Comparison of ENCODE assay signal across 19 cellular contexts in genomic region chr10:5560142-5560843, GRCh38. TPM values are rescaled to one million over a fixed set of nuclear protein-coding genes. Genes with fewer than 3 reads are reported as not detected.
DNase-seq lines count a peak whose midpoint lies in the region; ATAC-seq, FAIRE-seq and TF ChIP-seq lines count a peak whose summit lies in the region.
"Had no signal": no experiment of that assay in that cellular context is flagged by ENCODE, and none has a peak within 500 bp of the region (broad histone marks: within the 10 kb centered on the region; RNA-seq: fewer than 3 reads in every experiment).

No MANE protein-coding gene starts in this region.

- peak; percentile 75 for FAIRE-seq in endothelial cell of umbilical vein (lab: Jason Lieb, UNC)
- FAIRE-seq: D721Med had no signal

- peaks cover 0 to 6% (median 2%) of the 10 kb centered on the region in 11 donors for H3K9me3 Mint-ChIP-seq in naive thymus-derived CD4-positive, alpha-beta T cell
- H3K9me3 Mint-ChIP-seq: activated CD4-positive, alpha-beta memory T cell treated with anti-CD3 and anti-CD28 coated beads, Interleukin-2, amount 10 ng/mL, durations not matched to agents 7 days and 5 days; central memory CD8-positive, alpha-beta T cell; memory B cell had no signal

- H3K9ac ChIP-seq in endothelial cell of umbilical vein (replicated peaks; ENCODE audit: extremely low read depth, insufficient read depth, low read length) = no peak overlapping the region

- H3K36me3 ChIP-seq in endothelial cell of umbilical vein (ENCODE audit: control insufficient read depth in 2 of 2, extremely low read depth in 1 of 2, insufficient read depth in 2 of 2, low read length in 2 of 2) (no peaks in the 10 kb centered on the region), aorta (ENCODE audit: control insufficient read depth in 1 of 2, insufficient read depth in 2 of 2, low read length in 1 of 2) (no peaks in the 10 kb centered on the region)
- no peaks in the 10 kb centered on the region for H3K36me3 ChIP-seq in naive thymus-derived CD4-positive, alpha-beta T cell (ENCODE audit: control insufficient read depth in 2 of 3, insufficient read depth in 3 of 3, low read length in 3 of 3)

- H3K4me3 ChIP-seq in endothelial cell of umbilical vein (replicated peaks in 1 of 3; ENCODE audit: insufficient read depth in 1 of 3, low read depth in 1 of 3, low read length in 3 of 3) (no peak overlapping the region), aorta (ENCODE audit: low read length in 2 of 2) (no peak overlapping the region)
- no peak overlapping the region for H3K4me3 ChIP-seq in naive thymus-derived CD4-positive, alpha-beta T cell (ENCODE audit: low read length)
- H3K4me3 ChIP-seq: psoas muscle had no signal

- H3K9me3 ChIP-seq in endothelial cell of umbilical vein (replicated peaks; ENCODE audit: control insufficient read depth, insufficient read depth, low read length) (no peaks in the 10 kb centered on the region), aorta (ENCODE audit: control insufficient read depth, low read length) (no peaks in the 10 kb centered on the region)
- no peaks in the 10 kb centered on the region for H3K9me3 ChIP-seq in naive thymus-derived CD4-positive, alpha-beta T cell (ENCODE audit: control insufficient read depth in 2 of 3, low read length in 3 of 3)
- H3K9me3 ChIP-seq: psoas muscle had no signal

- TF ChIP-seq POLR2A in endothelial cell of umbilical vein (IDR thresholded peaks at IDR 0.05; ENCODE audit: low read depth, low read length) = no peak

- TF ChIP-seq CTCF in endothelial cell of umbilical vein (IDR thresholded peaks at IDR 0.05; ENCODE audit: extremely low read depth in 1 of 2, insufficient read depth in 1 of 2, low read depth in 1 of 2, low read length in 2 of 2) = no peak

- peaks cover 12% of the 10 kb centered on the region for H3K4me1 ChIP-seq in endothelial cell of umbilical vein (ENCODE audit: control insufficient read depth, extremely low read depth, insufficient read depth, low read length)
- H3K4me1 ChIP-seq in naive thymus-derived CD4-positive, alpha-beta T cell (ENCODE audit: control insufficient read depth in 2 of 2, insufficient read depth in 2 of 2, low read length in 2 of 2) = peaks cover 3 to 22% of the 10 kb centered on the region in 2 donors
- peaks cover 1 to 6% of the 10 kb centered on the region in 2 donors for H3K4me1 ChIP-seq in aorta (ENCODE audit: control insufficient read depth in 1 of 2, insufficient read depth in 2 of 2, low read length in 2 of 2)
- H3K4me1 ChIP-seq: psoas muscle had no signal

- POLR2A ChIA-PET in endothelial cell of umbilical vein (lab: Charles Lee) = interaction anchor here (0.7 kb wide), 1 partner anchor 66 kb away, joined by 3 read pairs; no protein-coding TSS in a partner anchor
- POLR2A ChIA-PET in naive thymus-derived CD4-positive, alpha-beta T cell (lab: Charles Lee) = interaction anchor here (1.1 kb wide), 1 partner anchor 12 kb away, joined by 4 read pairs; no protein-coding TSS in a partner anchor

- peak overlapping the region; percentile 76 for H2AFZ ChIP-seq in endothelial cell of umbilical vein (ENCODE audit: low read depth, low read length)

- no peaks in the 10 kb centered on the region for H3K9me1 ChIP-seq in endothelial cell of umbilical vein (replicated peaks; ENCODE audit: control insufficient read depth, extremely low read depth, insufficient read depth, low read length)

- dilution Hi-C loops in endothelial cell of umbilical vein (cut with MboI; ENCODE audit: extremely low pct_ligation_motif_present, low sequenced_read_pairs) = no loop called here

- peak overlapping the region; percentile 65 for H3K4me2 ChIP-seq in endothelial cell of umbilical vein (ENCODE audit: insufficient read depth, low read length)

- H3K27me3 ChIP-seq in endothelial cell of umbilical vein (ENCODE audit: control insufficient read depth in 2 of 2, insufficient read depth in 2 of 2, low read length in 2 of 2) (no peaks in the 10 kb centered on the region), aorta (ENCODE audit: control insufficient read depth in 1 of 2, insufficient read depth in 2 of 2, low read length in 1 of 2) (no peaks in the 10 kb centered on the region)
- H3K27me3 ChIP-seq in naive thymus-derived CD4-positive, alpha-beta T cell (ENCODE audit: control insufficient read depth in 2 of 2, insufficient read depth in 2 of 2, low read length in 2 of 2) = no peaks in the 10 kb centered on the region

- ATAC-seq in Right ventricle myocardium superior (ENCODE audit: poor library complexity) (no peak), aorta (ENCODE audit: low FRiP score) (no peak), HG02763 (IDR thresholded peaks at IDR 0.05; ENCODE audit: unreplicated experiment) (no peak)
- no peak for ATAC-seq in naive thymus-derived CD4-positive, alpha-beta T cell
- ATAC-seq: psoas muscle had no signal

- CTCF ChIA-PET in endothelial cell of umbilical vein (lab: Charles Lee) = interaction anchor here (2.4 to 3.6 kb wide), 2 partner anchors 12 to 69 kb away, joined by 5 to 21 read pairs; no protein-coding TSS in a partner anchor
- CTCF ChIA-PET in naive thymus-derived CD4-positive, alpha-beta T cell (lab: Charles Lee) = no interaction called here

- H3K27me3 Mint-ChIP-seq in naive thymus-derived CD4-positive, alpha-beta T cell = peaks cover 0 to 6% (median 0%) of the 10 kb centered on the region in 5 donors

- DNase-seq in cardiac septum (ENCODE audit: low spot score) (peak; percentile 39), Right ventricle myocardium superior (no peak), endothelial cell of umbilical vein (ENCODE audit: low read depth, low spot score) (peak; percentile 24), aorta (peak in 1 of 2 donors; percentile 35), activated gamma-delta T cell (lab: John Stamatoyannopoulos, UW) (no peak), NCI-H1092 (lab: John Stamatoyannopoulos, UW) (no peak)
- DNase-seq in naive thymus-derived CD4-positive, alpha-beta T cell = no peak
- DNase-seq: activated CD4-positive, alpha-beta memory T cell treated with anti-CD3 and anti-CD28 coated beads, Interleukin-2, amount 10 ng/mL, durations not matched to agents 7 days and 5 days; activated naive CD4-positive, alpha-beta T cell; NCI-H345; stimulated activated CD4-positive, alpha-beta T cell treated with anti-CD3 and anti-CD28 coated beads, Interleukin-2, amount 100 ng/mL, for 24 hours; T-helper 2 cell had no signal

- no peak overlapping the region for H3K4me3 Mint-ChIP-seq in naive thymus-derived CD4-positive, alpha-beta T cell
- H3K4me3 Mint-ChIP-seq: activated CD4-positive, alpha-beta memory T cell treated with anti-CD3 and anti-CD28 coated beads, Interleukin-2, amount 10 ng/mL, durations not matched to agents 7 days and 5 days; central memory CD8-positive, alpha-beta T cell; memory B cell had no signal

- H4K20me1 ChIP-seq in endothelial cell of umbilical vein (replicated peaks; ENCODE audit: control insufficient read depth, extremely low read depth, insufficient read depth, low read length) = no peaks in the 10 kb centered on the region

- no TSS peak for BruUV-seq in endothelial cell of umbilical vein (replicated peaks; lab: Mats Ljungman, UMichigan)

- H3K27ac ChIP-seq in endothelial cell of umbilical vein (ENCODE audit: insufficient read depth, low read depth, low read length) (peak overlapping the region; percentile 10), aorta (ENCODE audit: low read depth in 1 of 2, low read length in 2 of 2) (peak overlapping the region; percentile 33 to 39)
- no peak overlapping the region for H3K27ac ChIP-seq in naive thymus-derived CD4-positive, alpha-beta T cell (ENCODE audit: low read depth, low read length)
- H3K27ac ChIP-seq: psoas muscle had no signal

- WGBS in aorta, 2 donors = 16 to 29% methylated on average over 10 of the region's 10 CpGs

- peaks cover 17 to 44% (median 30%) of the 10 kb centered on the region in 7 donors for H3K4me1 Mint-ChIP-seq in naive thymus-derived CD4-positive, alpha-beta T cell

- peak overlapping the region in 5 of 9 donors; percentile 0 to 29 (median 8) for H3K27ac Mint-ChIP-seq in naive thymus-derived CD4-positive, alpha-beta T cell
- H3K27ac Mint-ChIP-seq: activated CD4-positive, alpha-beta memory T cell treated with anti-CD3 and anti-CD28 coated beads, Interleukin-2, amount 10 ng/mL, durations not matched to agents 7 days and 5 days; memory B cell had no signal

- H3K79me2 ChIP-seq in endothelial cell of umbilical vein (ENCODE audit: control insufficient read depth, insufficient read depth, low read length) = no peaks in the 10 kb centered on the region

- peaks cover 0 to 3% (median 0%) of the 10 kb centered on the region in 5 donors for H3K36me3 Mint-ChIP-seq in naive thymus-derived CD4-positive, alpha-beta T cell
- H3K36me3 Mint-ChIP-seq: memory B cell had no signal

- intact Hi-C loops in cardiac septum (cut with DNase I) (no loop called here), Right ventricle myocardium superior (cut with DNase I) (no loop called here), endothelial cell of umbilical vein (cut with micrococcal nuclease) (no loop called here), aorta (cut with DNase I) (loop anchor here in 1 of 2 donors (5.0 kb wide), 1 partner anchor 37 kb away; no protein-coding TSS in a partner anchor)
- intact Hi-C loops in naive thymus-derived CD4-positive, alpha-beta T cell (cut with micrococcal nuclease) = no loop called here

TF ChIP-seq in endothelial cell of umbilical vein, 7 proteins besides CTCF, POLR2A, EP300 and RAD21 (continues in another document):
- TF ChIP-seq GATA2 (IDR thresholded peaks at IDR 0.05; ENCODE audit: insufficient read depth, insufficient read length, low read depth, low read length) (no peak), POLR2AphosphoS5 (IDR thresholded peaks at IDR 0.05; ENCODE audit: insufficient read depth, low read depth, low read length) (no peak), MYC (IDR thresholded peaks at IDR 0.05; ENCODE audit: low read depth, low read length) (no peak), JUN (IDR thresholded peaks at IDR 0.05; ENCODE audit: borderline replicate concordance, insufficient read depth, insufficient read length, low read depth) (no peak), EZH2 (IDR thresholded peaks at IDR 0.05; ENCODE audit: borderline replicate concordance, low read depth, low read length, severe bottlenecking) (no peak)

RNA-seq across cellular contexts. Expression of gene CALML3, which starts 35.5 kb away (rescaled TPM):
- total RNA-seq in cardiac septum (not detected), Right ventricle myocardium superior (not detected), endothelial cell of umbilical vein (not detected in 2 replicates), aorta (not detected)
- polyA plus RNA-seq in endothelial cell of umbilical vein (not detected in 2 replicates), aorta (under 1 TPM; 0.10 to 0.13 TPM)
- not detected in 2 replicates for polyA plus RNA-seq in endothelial cell of umbilical vein (2011; cell fraction: cytosol; rRNA removed)
- not detected in 2 replicates for polyA plus RNA-seq in endothelial cell of umbilical vein (2011; cell fraction: nucleus; rRNA removed)
- not detected in 2 replicates for polyA plus RNA-seq in endothelial cell of umbilical vein (2012)
- not detected in 2 replicates for polyA minus RNA-seq in endothelial cell of umbilical vein
- polyA minus RNA-seq in endothelial cell of umbilical vein (2011; cell fraction: cytosol; rRNA and poly(A)+ RNA removed) = not detected
- polyA minus RNA-seq in endothelial cell of umbilical vein (2011; cell fraction: nucleus; rRNA and poly(A)+ RNA removed) = not detected in 2 replicates
- not detected for total RNA-seq in naive thymus-derived CD4-positive, alpha-beta T cell
- not detected for polyA plus RNA-seq in naive thymus-derived CD4-positive, alpha-beta T cell
- total RNA-seq: activated CD4-positive, alpha-beta memory T cell treated with anti-CD3 and anti-CD28 coated beads, Interleukin-2, amount 10 ng/mL, durations not matched to agents 7 days and 5 days; epithelial cell of proximal tubule; psoas muscle; urinary bladder had no signal
- polyA plus RNA-seq: urinary bladder had no signal

Comparison
In these comparisons a context has a peak if more than half of its experiments do, and no peak if none do; other contexts are left out.
1. DNase-seq: peak in cardiac septum (single experiment) and endothelial cell of umbilical vein (single experiment); none in Right ventricle myocardium superior (single experiment), naive thymus-derived CD4-positive, alpha-beta T cell (0 of 9), activated gamma-delta T cell (single experiment) and NCI-H1092 (single experiment).